8 cellular contexts compared by ENCODE assay signal in genomic region chr6:47309326-47310130, GRCh38. TPM values are rescaled to one million over a fixed set of nuclear protein-coding genes. Genes with fewer than 3 reads are reported as not detected.
A peak's percentile ranks its signal among the peaks of the same experiment; 100 is the strongest.
DNase-seq lines count a peak whose midpoint lies in the region; TF ChIP-seq lines count a peak whose summit lies in the region.

A gene with protein sequence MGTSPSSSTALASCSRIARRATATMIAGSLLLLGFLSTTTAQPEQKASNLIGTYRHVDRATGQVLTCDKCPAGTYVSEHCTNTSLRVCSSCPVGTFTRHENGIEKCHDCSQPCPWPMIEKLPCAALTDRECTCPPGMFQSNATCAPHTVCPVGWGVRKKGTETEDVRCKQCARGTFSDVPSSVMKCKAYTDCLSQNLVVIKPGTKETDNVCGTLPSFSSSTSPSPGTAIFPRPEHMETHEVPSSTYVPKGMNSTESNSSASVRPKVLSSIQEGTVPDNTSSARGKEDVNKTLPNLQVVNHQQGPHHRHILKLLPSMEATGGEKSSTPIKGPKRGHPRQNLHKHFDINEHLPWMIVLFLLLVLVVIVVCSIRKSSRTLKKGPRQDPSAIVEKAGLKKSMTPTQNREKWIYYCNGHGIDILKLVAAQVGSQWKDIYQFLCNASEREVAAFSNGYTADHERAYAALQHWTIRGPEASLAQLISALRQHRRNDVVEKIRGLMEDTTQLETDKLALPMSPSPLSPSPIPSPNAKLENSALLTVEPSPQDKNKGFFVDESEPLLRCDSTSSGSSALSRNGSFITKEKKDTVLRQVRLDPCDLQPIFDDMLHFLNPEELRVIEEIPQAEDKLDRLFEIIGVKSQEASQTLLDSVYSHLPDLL (minus strand): TSS chr6:47309905. CDS start chr6:47309511, 394 bp downstream.

- H3K4ac ChIP-seq in H9 (ENCODE audit: low read depth, low read length): peak within 1 kb of the TSS; percentile 38

- no peak within 1 kb of the TSS for H2BK15ac ChIP-seq in H9 (ENCODE audit: low read depth, low read length)

- no peak for TF ChIP-seq EP300 in suprapubic skin (IDR thresholded peaks at IDR 0.05)

- peaks cover 33% of the 10 kb centered on the region; the same call in 1 of the 2 replicates for H3K79me2 ChIP-seq in H9 (ENCODE audit: insufficient read depth, low read length)

- DNase-seq in GDM1 (lab: John Stamatoyannopoulos, UW): peak; percentile 82
- peak; percentile 96 for DNase-seq in H9
- DNase-seq in MG63: peak; percentile 80
- DNase-seq in SIG-M5 treated with dmso at 0.1 percent for 504 hours (lab: John Stamatoyannopoulos, UW; ENCODE audit: unreplicated experiment): peak; percentile 83
- peak; percentile 80 for DNase-seq in activated naive CD4-positive, alpha-beta T cell treated with anti-CD3 and anti-CD28 coated beads, Interleukin-2, amount 50 U/mL, for 16 hours
- peak; percentile 87 for DNase-seq in germinal center (ENCODE audit: low spot score)
- DNase-seq in non-pigmented ciliary epithelial cell (ENCODE audit: low read depth): peak; percentile 55
- peak; percentile 91 to 97 for DNase-seq in suprapubic skin (ENCODE audit: low spot score in 2 of 2)

- no peaks in the 10 kb centered on the region for H4K20me1 ChIP-seq in H9 (ENCODE audit: control insufficient read depth, insufficient read depth, insufficient read length)

- H3K27me3 ChIP-seq in H9 (ENCODE audit: insufficient read depth, low read length) (no peaks in the 10 kb centered on the region), MG63 (no peaks in the 10 kb centered on the region; the same call in 1 of the 2 replicates), suprapubic skin (peaks cover 26% of the 10 kb centered on the region)

- no peak within 1 kb of the TSS for H2BK12ac ChIP-seq in H9 (ENCODE audit: insufficient read length, low read depth, low read length)

- H2AFZ ChIP-seq in H9 (ENCODE audit: low read length): peak within 1 kb of the TSS; percentile 98

- no CpG with 5 or more reads among the region's 81 CpGs for WGBS in H9 (ENCODE audit: extremely low coverage, insufficient read length, low lambda C conversion rate)
- under 1% methylated on average over 37 of the region's 81 CpGs for WGBS in suprapubic skin

- no peak within 1 kb of the TSS for H2AK5ac ChIP-seq in H9 (ENCODE audit: insufficient read length, low read length)

- H2BK5ac ChIP-seq in H9 (ENCODE audit: insufficient read length, low read length): no peak within 1 kb of the TSS

- no peaks in the 10 kb centered on the region for H3K27me3 Mint-ChIP-seq in H9 (ENCODE audit: low read depth)

- H3K23me2 ChIP-seq in H9 (ENCODE audit: insufficient read length, low read depth, low read length, poor library complexity, severe bottlenecking): peaks cover 7% of the 10 kb centered on the region

- H3K4me3 ChIP-seq in MG63 (peak within 1 kb of the TSS; percentile 59), suprapubic skin (peak within 1 kb of the TSS; percentile 85)

- H4K5ac ChIP-seq in H9 (ENCODE audit: insufficient read length, low read depth, low read length): no peak within 1 kb of the TSS

- peak in 1 of 2 donors; percentile 64 for TF ChIP-seq POLR2A in suprapubic skin (IDR thresholded peaks at IDR 0.05)

- peaks cover 6 to 17% (median 16%) of the 10 kb centered on the region in 3 experiments for H3K36me3 Mint-ChIP-seq in H9 (ENCODE audit: insufficient read depth in 1 of 3, low read depth in 3 of 3)

- H2BK120ac ChIP-seq in H9 (ENCODE audit: low read depth, low read length, poor library complexity, severe bottlenecking): peak within 1 kb of the TSS; percentile 2

- no peaks in the 10 kb centered on the region for H3K9me3 ChIP-seq in H9 (ENCODE audit: control insufficient read depth, low read depth, low read length)
- H3K9me3 ChIP-seq in MG63: no peaks in the 10 kb centered on the region
- no peaks in the 10 kb centered on the region for H3K9me3 ChIP-seq in suprapubic skin

- H4K91ac ChIP-seq in H9 (ENCODE audit: insufficient read length, low read depth, low read length): peak within 1 kb of the TSS; percentile 79

- H3K23ac ChIP-seq in H9 (ENCODE audit: insufficient read length, low read depth, low read length): no peak within 1 kb of the TSS

- H3K27ac Mint-ChIP-seq in H9: peak within 1 kb of the TSS in 2 of 3 experiments; percentile 67 to 82; a peak in 2 of 7 replicates

- H3K4me1 ChIP-seq in H9 (ENCODE audit: insufficient read depth, low read length) (peaks cover 2% of the 10 kb centered on the region; the same call in 1 of the 2 replicates), suprapubic skin (peaks cover 20% of the 10 kb centered on the region)

- peak within 1 kb of the TSS; percentile 91 to 96 for H3K4me3 Mint-ChIP-seq in H9

- H3K27ac ChIP-seq in H9 (ENCODE audit: insufficient read length, low read depth, low read length): no peak within 1 kb of the TSS
- H3K27ac ChIP-seq in suprapubic skin: peak within 1 kb of the TSS; percentile 73

- H3T11ph ChIP-seq in H9 (ENCODE audit: low read length): no peak within 1 kb of the TSS

- no peaks in the 10 kb centered on the region for H3K79me1 ChIP-seq in H9 (ENCODE audit: insufficient read depth, low read depth, low read length, poor library complexity, severe bottlenecking)

- no peak within 1 kb of the TSS for H3K56ac ChIP-seq in H9 (ENCODE audit: insufficient read length, low read depth, low read length)

- peak within 1 kb of the TSS; percentile 66 for H3K18ac ChIP-seq in H9 (ENCODE audit: insufficient read length, low read depth, low read length)

- TF ChIP-seq CTCF in H9 (conservative IDR thresholded peaks at IDR 0.05) (peak; percentile 94), suprapubic skin (IDR thresholded peaks at IDR 0.05) (peak; percentile 78 to 95)

- H3K36me3 ChIP-seq in MG63 (no peaks in the 10 kb centered on the region), suprapubic skin (no peaks in the 10 kb centered on the region)

- peak within 1 kb of the TSS; percentile 79 for H3K14ac ChIP-seq in H9 (ENCODE audit: insufficient read depth, low read length)

- peak within 1 kb of the TSS; percentile 99 for H3K4me2 ChIP-seq in H9 (ENCODE audit: insufficient read depth, insufficient read length, low read length)

- H3K4me1 Mint-ChIP-seq in H9: peaks cover 30 to 33% of the 10 kb centered on the region in 2 experiments

- no peak within 1 kb of the TSS for H4K8ac ChIP-seq in H9 (replicated peaks; ENCODE audit: insufficient read length, low read depth, low read length)

- H3K9ac ChIP-seq in H9 (ENCODE audit: extremely low read depth, insufficient read length, low read length): peak within 1 kb of the TSS; percentile 73

- peaks cover 13 to 16% of the 10 kb centered on the region in 2 experiments for H3K9me3 Mint-ChIP-seq in H9

- no peak within 1 kb of the TSS for H2BK20ac ChIP-seq in H9 (ENCODE audit: low read depth, low read length, poor library complexity, severe bottlenecking)

RNA-seq across cellular contexts. Expression of the gene that starts here (rescaled TPM):
- total RNA-seq in H9 (2021): 39.1 and 40.9 TPM in 2 replicates
- 0.32 and 0.76 TPM in 2 replicates for total RNA-seq in MG63 (2014; rRNA removed; shearing (Covaris generic); ENCODE audit: low replicate concordance)
- 1 to 10 TPM; 3.3 to 7.4 (median 3.9) TPM for total RNA-seq in suprapubic skin

Comparison
In these comparisons a context has a peak if more than half of its experiments do, and no peak if none do; other contexts are left out.
1. Peak in DNase-seq and H3K4me3 ChIP-seq in MG63; RNA of the gene not detected or under 1 TPM.